Comparison of ENCODE assay signal across 8 cellular contexts in genomic region chr10:122142652-122143237, GRCh38.
DNase-seq lines count a peak whose midpoint lies in the region; ATAC-seq, FAIRE-seq and TF ChIP-seq lines count a peak whose summit lies in the region.

No MANE protein-coding gene starts in this region.

- no peaks in the 10 kb centered on the region for H3F3A ChIP-seq in Loucy (ENCODE audit: low read depth)

- H2AFZ ChIP-seq in Loucy (ENCODE audit: low read length) (no peak overlapping the region), keratinocyte (ENCODE audit: control insufficient read depth, low read length) (no peak overlapping the region)

- no peak for TF ChIP-seq POLR2A in lower leg skin (IDR thresholded peaks at IDR 0.05)

- H3K27ac ChIP-seq in keratinocyte (ENCODE audit: control insufficient read depth, insufficient read depth, low read length) = no peak overlapping the region

- H3K9me3 ChIP-seq in Loucy (ENCODE audit: insufficient read depth, low read depth, low read length) (peaks cover 3% of the 10 kb centered on the region; the same call in 1 of the 2 replicates), keratinocyte (ENCODE audit: control insufficient read depth, low read depth, low read length) (peaks cover 3% of the 10 kb centered on the region)

- intact Hi-C loops in lower leg skin (cut with DNase I; ENCODE audit: low total_unique reads) = loop anchor here (10.0 kb wide), 1 partner anchor 232 kb away; the partner anchor contains the start of gene PLEKHA1

- H3K9ac ChIP-seq in Loucy (ENCODE audit: low read depth, low read length, poor library complexity, severe bottlenecking) (no peak overlapping the region), keratinocyte (ENCODE audit: control insufficient read depth, extremely low read depth, insufficient read depth, low read length) (no peak overlapping the region)

- H3K27me3 ChIP-seq in Loucy (ENCODE audit: insufficient read depth, low read length, poor library complexity, severe bottlenecking) = no peaks in the 10 kb centered on the region
- no peaks in the 10 kb centered on the region for H3K27me3 ChIP-seq in keratinocyte (ENCODE audit: control insufficient read depth, extremely low read depth, insufficient read depth, low read length)

- H3K79me2 ChIP-seq in Loucy (ENCODE audit: insufficient read depth, low read length) = no peaks in the 10 kb centered on the region
- H3K79me2 ChIP-seq in keratinocyte (ENCODE audit: control insufficient read depth, insufficient read depth, low read length) = no peaks in the 10 kb centered on the region

- WGBS in lower leg skin, 2 donors = 19 to 40% methylated on average over 11 to 14 of the region's 14 CpGs

- peak; percentile 52 for TF ChIP-seq CTCF in Loucy (conservative IDR thresholded peaks at IDR 0.05; ENCODE audit: low read length)
- peak; percentile 90 to 96 (median 91) for TF ChIP-seq CTCF in keratinocyte (optimal IDR thresholded peaks at IDR 0.05 in 1 of 3, IDR thresholded peaks at IDR 0.05 in 1 of 3, conservative IDR thresholded peaks at IDR 0.05 in 1 of 3; ENCODE audit: extremely low read depth in 1 of 3, insufficient read depth in 2 of 3, low read length in 3 of 3)
- TF ChIP-seq CTCF in lower leg skin (IDR thresholded peaks at IDR 0.05) = peak in 1 of 3 donors; percentile 48

- dilution Hi-C loops in keratinocyte (cut with MboI; ENCODE audit: extremely low pct_ligation_motif_present, low sequenced_read_pairs) = no loop called here

- H3K9me2 ChIP-seq in Loucy (replicated peaks; ENCODE audit: low read depth, low read length) = no peaks in the 10 kb centered on the region

- H3K36me3 ChIP-seq in Loucy (ENCODE audit: insufficient read depth, low read length) = no peaks in the 10 kb centered on the region
- H3K36me3 ChIP-seq in keratinocyte (ENCODE audit: control insufficient read depth in 2 of 2, extremely low read depth in 1 of 2, insufficient read depth in 2 of 2, low read length in 2 of 2) = peaks cover 11 to 18% of the 10 kb centered on the region in 2 experiments

- no peaks in the 10 kb centered on the region for H3K4me1 ChIP-seq in Loucy (ENCODE audit: insufficient read depth, low read length, poor library complexity, severe bottlenecking)
- H3K4me1 ChIP-seq in keratinocyte (ENCODE audit: control insufficient read depth, extremely low read depth, insufficient read depth, low read length) = peaks cover 36% of the 10 kb centered on the region

- peak; percentile 22 for DNase-seq in EL
- peak in 39 of 56 donors; percentile 8 to 79 (median 51) for DNase-seq in amygdala (lab: John Stamatoyannopoulos, UW)
- DNase-seq in keratinocyte (ENCODE audit: low read depth, low spot score) = no peak
- DNase-seq in stimulated activated CD8-positive, alpha-beta memory T cell treated with anti-CD3 and anti-CD28 coated beads, Interleukin-4, amount 100 ng/mL, for 48 hours = peak; percentile 73
- DNase-seq in lower leg skin (ENCODE audit: low spot score in 2 of 2) = no peak

- no peak for ATAC-seq in GM21447 (IDR thresholded peaks at IDR 0.05; ENCODE audit: unreplicated experiment)
- ATAC-seq in HG02610 (IDR thresholded peaks at IDR 0.05; ENCODE audit: unreplicated experiment) = no peak

- H3K4me2 ChIP-seq in Loucy (ENCODE audit: low read depth, low read length, poor library complexity, severe bottlenecking) (no peak overlapping the region), keratinocyte (ENCODE audit: control insufficient read depth, extremely low read depth, insufficient read depth, low read depth, low read length) (no peak overlapping the region)

- peaks cover 8% of the 10 kb centered on the region for H3K9me1 ChIP-seq in keratinocyte (ENCODE audit: control insufficient read depth, extremely low read depth, insufficient read depth, low read length)

- H3K4me3 ChIP-seq in Loucy (ENCODE audit: low read length, poor library complexity, severe bottlenecking) (no peak overlapping the region), keratinocyte (ENCODE audit: control insufficient read depth in 2 of 3, extremely low read depth in 1 of 3, insufficient read depth in 2 of 3, low read depth in 1 of 3, low read length in 3 of 3) (no peak overlapping the region), lower leg skin (ENCODE audit: low read depth, poor library complexity, severe bottlenecking) (no peak overlapping the region)

- H4K20me1 ChIP-seq in Loucy (ENCODE audit: insufficient read depth, low read length, poor library complexity, severe bottlenecking) (no peaks in the 10 kb centered on the region), keratinocyte (ENCODE audit: control insufficient read depth, extremely low read depth, insufficient read depth, low read length) (peaks cover 4% of the 10 kb centered on the region)

- FAIRE-seq in keratinocyte (lab: Jason Lieb, UNC) = no peak

Comparison
In these comparisons a context has a peak if more than half of its experiments do, and no peak if none do; other contexts are left out.
1. DNase-seq: peak in EL (single experiment), amygdala (39 of 56) and stimulated activated CD8-positive, alpha-beta memory T cell treated with anti-CD3 and anti-CD28 coated beads, Interleukin-4, amount 100 ng/mL, for 48 hours (single experiment); none in keratinocyte (single experiment) and lower leg skin (0 of 2).